ENCODE assay signal across 1 cellular context in genomic region chr6:157822221-157823000, GRCh38.
A peak's percentile ranks its signal among the peaks of the same experiment; 100 is the strongest.
TF ChIP-seq lines count a peak whose summit lies in the region.

No MANE protein-coding gene starts in this region.

TF ChIP-seq in K562, 482 proteins besides CTCF, POLR2A, EP300 and RAD21 (continued from another document and continues in another):
- 0 out of 2 replicates have a peak, but pooled peaks have one; percentile 34 for TF ChIP-seq RREB1 (CRISPR knock-in tag; IDR thresholded peaks at IDR 0.05)
- peak; percentile 83; the same call in 1 of the 2 replicates for TF ChIP-seq ZNF165 (CRISPR knock-in tag; IDR thresholded peaks at IDR 0.05; ENCODE audit: borderline replicate concordance)
- peak; percentile 73; the same call in 1 of the 2 replicates for TF ChIP-seq ZBTB9 (CRISPR knock-in tag; IDR thresholded peaks at IDR 0.05)
- 0 out of 2 replicates have a peak, but pooled peaks have one; percentile 14 for TF ChIP-seq MYC (IDR thresholded peaks at IDR 0.05; ENCODE audit: low read depth, low read length)
- no peak for TF ChIP-seq MYC (CRISPR knock-in tag; IDR thresholded peaks at IDR 0.05; ENCODE audit: borderline replicate concordance, low read depth)
- peak; percentile 63; the same call in 1 of the 2 replicates for TF ChIP-seq PHB (CRISPR knock-in tag; IDR thresholded peaks at IDR 0.05)
- TF ChIP-seq HIVEP1 (CRISPR knock-in tag; IDR thresholded peaks at IDR 0.05) = 0 out of 2 replicates have a peak, but pooled peaks have one; percentile 35
- 0 out of 2 replicates have a peak, but pooled peaks have one; percentile 25 for TF ChIP-seq RERE (CRISPR knock-in tag; IDR thresholded peaks at IDR 0.05; ENCODE audit: borderline replicate concordance)
- TF ChIP-seq BCOR (IDR thresholded peaks at IDR 0.05) = 0 out of 2 replicates have a peak, but pooled peaks have one; percentile 8
- no peak for TF ChIP-seq CHD1 (IDR thresholded peaks at IDR 0.05; ENCODE audit: low read length)
- no peak for TF ChIP-seq XRCC4 (IDR thresholded peaks at IDR 0.05; ENCODE audit: extremely low read depth, insufficient read depth, insufficient read length)
- TF ChIP-seq SRSF3 (IDR thresholded peaks at IDR 0.05; ENCODE audit: insufficient read depth, low read length) = peak; percentile 78; the same call in 1 of the 2 replicates
- TF ChIP-seq REST (CRISPR knock-in tag; IDR thresholded peaks at IDR 0.05; ENCODE audit: low read depth) = peak; percentile 79
- peak; percentile 62 for TF ChIP-seq GMEB1 (CRISPR knock-in tag; IDR thresholded peaks at IDR 0.05)
- TF ChIP-seq ZBTB1 (CRISPR knock-in tag; IDR thresholded peaks at IDR 0.05; ENCODE audit: borderline replicate concordance, low read depth) = peak; percentile 47; the same call in 1 of the 2 replicates
- TF ChIP-seq SMARCA5 (IDR thresholded peaks at IDR 0.05) = no peak
- TF ChIP-seq POLR2H (tag; IDR thresholded peaks at IDR 0.05; ENCODE audit: low read depth) = no peak
- TF ChIP-seq SMARCC2 (IDR thresholded peaks at IDR 0.05; ENCODE audit: low read depth) = no peak
- TF ChIP-seq NFXL1 (CRISPR knock-in tag; IDR thresholded peaks at IDR 0.05) = 0 out of 2 replicates have a peak, but pooled peaks have one; percentile 50
- 0 out of 4 replicates have a peak, but pooled peaks of 1 of the 2 experiments have one; percentile 30 for TF ChIP-seq MNT (conservative IDR thresholded peaks at IDR 0.05)
- 0 out of 2 replicates have a peak, but pooled peaks have one; percentile 69 for TF ChIP-seq CXXC5 (CRISPR knock-in tag; IDR thresholded peaks at IDR 0.05)
- TF ChIP-seq CREB3L1 (IDR thresholded peaks at IDR 0.05; ENCODE audit: borderline replicate concordance, low read depth) = peak; percentile 35; the same call in 1 of the 2 replicates
- TF ChIP-seq POLR2G (IDR thresholded peaks at IDR 0.05; ENCODE audit: low read depth, low read length) = peak; percentile 77
- TF ChIP-seq HDAC8 (tag; IDR thresholded peaks at IDR 0.05) = 0 out of 2 replicates have a peak, but pooled peaks have one; percentile 29
- TF ChIP-seq GTF2F1 (IDR thresholded peaks at IDR 0.05; ENCODE audit: low read depth, low read length) = no peak
- TF ChIP-seq TAF1 (IDR thresholded peaks at IDR 0.05; ENCODE audit: control insufficient read depth, extremely low read depth, insufficient read depth, low read length, severe bottlenecking) = no peak
- peak; percentile 82 for TF ChIP-seq TFAP4 (CRISPR knock-in tag; IDR thresholded peaks at IDR 0.05; ENCODE audit: borderline replicate concordance)
- TF ChIP-seq EGR1 (conservative IDR thresholded peaks at IDR 0.05) = peak; percentile 66
- TF ChIP-seq RHOXF2B (CRISPR knock-in tag; conservative IDR thresholded peaks at IDR 0.05) = 0 out of 2 replicates have a peak, but pooled peaks have one; percentile 16
- peak; percentile 49; the same call in 1 of the 2 replicates for TF ChIP-seq ZSCAN29 (IDR thresholded peaks at IDR 0.05)
- TF ChIP-seq PHF8 (IDR thresholded peaks at IDR 0.05; ENCODE audit: borderline replicate concordance, low read length) = peak; percentile 46; the same call in 1 of the 2 replicates
- TF ChIP-seq L3MBTL2 (IDR thresholded peaks at IDR 0.05) = peak; percentile 99
- peak; percentile 81; the same call in 1 of the 2 replicates for TF ChIP-seq ZNF583 (CRISPR knock-in tag; IDR thresholded peaks at IDR 0.05)
- peak; percentile 73; the same call in 1 of the 2 replicates for TF ChIP-seq E2F3 (CRISPR knock-in tag; IDR thresholded peaks at IDR 0.05)
- TF ChIP-seq HDAC6 (IDR thresholded peaks at IDR 0.05; ENCODE audit: low read depth, low read length) = no peak
